ENCODE assay signal across 1 cellular context in genomic region chr11:19931141-19931767, GRCh38.
TF ChIP-seq lines count a peak whose summit lies in the region.

No MANE protein-coding gene starts in this region.

TF ChIP-seq in GM23338, 12 proteins besides CTCF, POLR2A, EP300 and RAD21 (continued from another document):
- TF ChIP-seq ZNF462 (CRISPR knock-in tag; IDR thresholded peaks at IDR 0.05), result no peak
- no peak for TF ChIP-seq REST (IDR thresholded peaks at IDR 0.05; ENCODE audit: unreplicated experiment)
- no peak for TF ChIP-seq EZH2phosphoT487 (IDR thresholded peaks at IDR 0.05; ENCODE audit: unreplicated experiment)
- no peak for TF ChIP-seq ETS1 (IDR thresholded peaks at IDR 0.05)
- TF ChIP-seq ZNF331 (CRISPR knock-in tag; IDR thresholded peaks at IDR 0.05; ENCODE audit: low read depth), result no peak
- TF ChIP-seq STAT1 (IDR thresholded peaks at IDR 0.05; ENCODE audit: unreplicated experiment), result no peak
- TF ChIP-seq EZH2 (IDR thresholded peaks at IDR 0.05; ENCODE audit: low read depth, unreplicated experiment), result no peak
